ENCODE assay signal across 15 cellular contexts in genomic region chr20:5172167-5172586, GRCh38. TPM values are rescaled to one million over a fixed set of nuclear protein-coding genes. Genes with fewer than 3 reads are reported as not detected.
A peak's percentile ranks its signal among the peaks of the same experiment; 100 is the strongest.
DNase-seq lines count a peak whose midpoint lies in the region; ATAC-seq and TF ChIP-seq lines count a peak whose summit lies in the region.
"Had no signal": no experiment of that assay in that cellular context is flagged by ENCODE, and none has a peak within 500 bp of the region (broad histone marks: within the 10 kb centered on the region; RNA-seq: fewer than 3 reads in every experiment).

No MANE protein-coding gene starts in this region.

- no peak overlapping the region for H3K4me3 Mint-ChIP-seq in immature natural killer cell

- DNase-seq in cardiac muscle cell (ENCODE audit: low read depth in 1 of 2, low spot score in 1 of 2), result no peak
- DNase-seq in Right ventricle myocardium inferior (ENCODE audit: missing footprints), result no peak
- DNase-seq in immature natural killer cell, result no peak
- no peak for DNase-seq in testis
- DNase-seq in stimulated activated CD4-positive, alpha-beta T cell treated with anti-CD3 and anti-CD28 coated beads, Interleukin-4, amount 100 ng/mL, for 24 hours, result no peak
- no peak for DNase-seq in cortex of kidney (lab: John Stamatoyannopoulos, UW)
- no peak for DNase-seq in NCI-H524 treated with DMSO at 0.1 percent for 48 hours (lab: John Stamatoyannopoulos, UW)
- DNase-seq: activated gamma-delta T cell treated with Interleukin-2 at 50 U/mL for 16 hours; GDM1; hippocampal formation; KG1; stimulated activated CD4-positive, alpha-beta T cell treated with anti-CD3 and anti-CD28 coated beads, Interleukin-15, amount 100 ng/mL, for 24 hours; stomach had no signal

- peaks cover 0 to 1% (median 0%) of the 10 kb centered on the region in 3 donors for H3K27me3 Mint-ChIP-seq in immature natural killer cell (ENCODE audit: low read depth in 3 of 3)

- H3K27ac ChIP-seq in cardiac muscle cell (peak overlapping the region; percentile 81), testis (peak overlapping the region; percentile 28 to 39)
- H3K27ac ChIP-seq: RWPE1 had no signal

- no peak for ATAC-seq in Right ventricle myocardium inferior
- peak; percentile 56 for ATAC-seq in HG02938 (IDR thresholded peaks at IDR 0.05; ENCODE audit: unreplicated experiment)

- H3K4me1 ChIP-seq in cardiac muscle cell (ENCODE audit: low read depth) (peaks cover 36% of the 10 kb centered on the region), testis (peaks cover 19% of the 10 kb centered on the region)

- H3K27me3 ChIP-seq in cardiac muscle cell (no peaks in the 10 kb centered on the region), testis (no peaks in the 10 kb centered on the region)
- H3K27me3 ChIP-seq: stomach had no signal

- no peaks in the 10 kb centered on the region for H3K9me3 Mint-ChIP-seq in immature natural killer cell

- H3K36me3 ChIP-seq in cardiac muscle cell, result no peaks in the 10 kb centered on the region
- no peaks in the 10 kb centered on the region for H3K36me3 ChIP-seq in testis (ENCODE audit: low read depth, missing control alignments)

- H3K4me3 ChIP-seq in cardiac muscle cell (no peak overlapping the region), testis (no peak overlapping the region)
- H3K4me3 ChIP-seq: stomach had no signal

- peaks cover 62 to 63% of the 10 kb centered on the region in 2 donors for H3K4me1 Mint-ChIP-seq in immature natural killer cell

- H3K9me3 ChIP-seq in cardiac muscle cell (ENCODE audit: low read depth), result no peaks in the 10 kb centered on the region
- no peaks in the 10 kb centered on the region for H3K9me3 ChIP-seq in testis
- H3K9me3 ChIP-seq: stomach had no signal

- H3K36me3 Mint-ChIP-seq in immature natural killer cell, result peaks cover 0 to 9% (median 5%) of the 10 kb centered on the region in 3 donors

- peak overlapping the region; percentile 39 to 83 (median 48) for H3K27ac Mint-ChIP-seq in immature natural killer cell

- intact Hi-C loops in Right ventricle myocardium inferior (cut with DNase I) (no loop called here), testis (cut with DNase I; ENCODE audit: low total_unique reads) (no loop called here)

- WGBS in testis, 2 donors, result 51 to 52% methylated on average over 7 of the region's 7 CpGs

- TF ChIP-seq CTCF in cardiac muscle cell (IDR thresholded peaks at IDR 0.05; ENCODE audit: low read depth, low read length) (no peak), testis (IDR thresholded peaks at IDR 0.05) (no peak)

- no peak for TF ChIP-seq POLR2A in testis (IDR thresholded peaks at IDR 0.05)

RNA-seq across cellular contexts. Expression of gene CDS2, which starts 45.4 kb away (rescaled TPM):
- total RNA-seq in cardiac muscle cell (18.7 and 20.3 TPM in 2 replicates), Right ventricle myocardium inferior (57.2 TPM), testis (10 to 100 TPM; 65.7 to 71.0 TPM)
- polyA plus RNA-seq in cardiac muscle cell (27.0 and 31.9 TPM in 2 replicates), immature natural killer cell (10 to 100 TPM; 50.1 to 61.1 (median 54.8) TPM), testis (ENCODE audit: insufficient read depth, low read depth, low replicate concordance) (55.0 TPM)

RNA-seq across cellular contexts. Expression of gene PCNA, which starts 52.4 kb away (rescaled TPM):
- 46.6 and 113 TPM in 2 replicates for total RNA-seq in cardiac muscle cell
- 47.0 and 81.2 TPM in 2 replicates for polyA plus RNA-seq in cardiac muscle cell
- 35.8 TPM for total RNA-seq in Right ventricle myocardium inferior
- 10 to 100 TPM; 63.3 to 86.5 (median 76.4) TPM for polyA plus RNA-seq in immature natural killer cell
- total RNA-seq in testis, result 10 to 100 TPM; 55.4 to 65.0 TPM
- 121 TPM for polyA plus RNA-seq in testis (ENCODE audit: insufficient read depth, low read depth, low replicate concordance)

RNA-seq across cellular contexts. Expression of gene TMEM230, which starts 59.3 kb away (rescaled TPM):
- total RNA-seq in cardiac muscle cell, result 48.9 and 93.6 TPM in 2 replicates
- polyA plus RNA-seq in cardiac muscle cell, result 166 and 176 TPM in 2 replicates
- total RNA-seq in Right ventricle myocardium inferior, result 86.3 TPM
- 100 to 1,000 TPM; 224 to 275 (median 239) TPM for polyA plus RNA-seq in immature natural killer cell
- 10 to 100 TPM; 76.3 to 82.8 TPM for total RNA-seq in testis
- 118 TPM for polyA plus RNA-seq in testis (ENCODE audit: insufficient read depth, low read depth, low replicate concordance)
